In the genomic region with DNA sequence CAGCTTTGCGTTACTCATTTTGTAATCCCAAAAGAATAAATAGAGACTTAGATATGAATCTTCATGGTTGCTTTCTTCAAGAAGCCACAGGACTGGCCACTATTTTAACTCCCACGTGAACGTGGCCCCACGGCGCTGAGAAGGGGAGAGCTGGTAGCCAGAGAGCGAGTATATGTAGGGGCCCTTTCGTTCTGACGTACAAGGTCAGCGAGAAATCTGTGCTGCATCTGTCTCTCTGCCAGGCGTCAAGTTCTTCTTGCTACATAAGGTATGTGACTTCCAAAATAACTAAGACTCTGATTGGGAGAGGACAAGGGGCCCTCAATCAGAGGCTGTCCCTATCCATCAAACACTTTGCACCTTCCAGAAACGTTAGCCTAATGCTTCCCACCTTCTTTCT, we compare ENCODE assay signal across 23 cellular contexts.
"Had no signal": no experiment of that assay in that cellular context is flagged by ENCODE, and none has a peak within 500 bp of the region (broad histone marks: within the 10 kb centered on the region; RNA-seq: fewer than 3 reads in every experiment).

No MANE protein-coding gene starts in this region.

- H3K9me3 ChIP-seq: adrenal gland, breast epithelium had no signal

- H3K27ac ChIP-seq: adrenal gland, breast epithelium had no signal

- DNase-seq: activated B cell treated with CpG ODN at 0.5 μM for 24 hours; activated CD4-positive, alpha-beta T cell treated with anti-CD3 and anti-CD28 coated beads for 1 hour; activated CD4-positive, alpha-beta T cell treated with anti-CD3 and anti-CD28 coated beads, Interleukin-2, amount 10 ng/mL, durations not matched to agents 24 days and 14 days; activated CD4-positive, alpha-beta T cell treated with anti-CD3 and anti-CD28 coated beads, Interleukin-2, amount 50 U/mL, for 48 hours; activated effector memory CD4-positive, alpha-beta T cell treated with anti-CD3 and anti-CD28 coated beads, Interleukin-2, amount 50 U/mL, for 16 hours; activated naive CD4-positive, alpha-beta T cell treated with anti-CD3 and anti-CD28 coated beads, Interleukin-2, amount 10 ng/mL, durations not matched to agents 7 days and 5 days; activated naive CD8-positive, alpha-beta T cell treated with anti-CD3 and anti-CD28 coated beads, Interleukin-2, amount 10 ng/mL, durations not matched to agents 7 days and 5 days; activated T-cell treated with anti-CD3 and anti-CD28 coated beads, Interleukin-2, amount 50 U/mL, for 4 hours; adrenal gland; aorta; Karpas-422; MM.1S; NCI-H1105; NCI-H1436; NCI-H1694 treated with DMSO at 0.1 percent for 48 hours; NCI-H2029 treated with DMSO at 0.1 percent for 48 hours; NCI-H345; NCI-H510A treated with DMSO at 0.1 percent for 48 hours; NCI-H69; SIG-M5; T-helper 17 cell; T-helper 9 cell had no signal

- H3K4me3 Mint-ChIP-seq: activated B cell treated with CpG ODN at 0.5 μM for 24 hours; activated CD4-positive, alpha-beta T cell treated with anti-CD3 and anti-CD28 coated beads, Interleukin-2, amount 10 ng/mL, durations not matched to agents 24 days and 14 days; activated naive CD4-positive, alpha-beta T cell treated with anti-CD3 and anti-CD28 coated beads, Interleukin-2, amount 10 ng/mL, durations not matched to agents 7 days and 5 days; activated naive CD8-positive, alpha-beta T cell treated with anti-CD3 and anti-CD28 coated beads, Interleukin-2, amount 10 ng/mL, durations not matched to agents 7 days and 5 days; activated T-cell treated with anti-CD3 and anti-CD28 coated beads, Interleukin-2, amount 50 U/mL, for 4 hours; T-helper 17 cell had no signal

- H3K36me3 ChIP-seq: adrenal gland, breast epithelium had no signal

- H3K27me3 Mint-ChIP-seq: activated B cell treated with CpG ODN at 0.5 μM for 24 hours; activated CD4-positive, alpha-beta T cell treated with anti-CD3 and anti-CD28 coated beads, Interleukin-2, amount 10 ng/mL, durations not matched to agents 24 days and 14 days; activated naive CD4-positive, alpha-beta T cell treated with anti-CD3 and anti-CD28 coated beads, Interleukin-2, amount 10 ng/mL, durations not matched to agents 7 days and 5 days; activated naive CD8-positive, alpha-beta T cell treated with anti-CD3 and anti-CD28 coated beads, Interleukin-2, amount 10 ng/mL, durations not matched to agents 7 days and 5 days had no signal

- H3K4me1 Mint-ChIP-seq: activated B cell treated with CpG ODN at 0.5 μM for 24 hours; activated CD4-positive, alpha-beta T cell treated with anti-CD3 and anti-CD28 coated beads, Interleukin-2, amount 10 ng/mL, durations not matched to agents 24 days and 14 days; T-helper 17 cell had no signal

- H3K4me1 ChIP-seq: adrenal gland, breast epithelium had no signal

- H3K9me3 Mint-ChIP-seq: activated B cell treated with CpG ODN at 0.5 μM for 24 hours; activated CD4-positive, alpha-beta T cell treated with anti-CD3 and anti-CD28 coated beads, Interleukin-2, amount 10 ng/mL, durations not matched to agents 24 days and 14 days; activated naive CD4-positive, alpha-beta T cell treated with anti-CD3 and anti-CD28 coated beads, Interleukin-2, amount 10 ng/mL, durations not matched to agents 7 days and 5 days; activated naive CD8-positive, alpha-beta T cell treated with anti-CD3 and anti-CD28 coated beads, Interleukin-2, amount 10 ng/mL, durations not matched to agents 7 days and 5 days; activated T-cell treated with anti-CD3 and anti-CD28 coated beads, Interleukin-2, amount 50 U/mL, for 4 hours had no signal

- H3K36me3 Mint-ChIP-seq: activated naive CD4-positive, alpha-beta T cell treated with anti-CD3 and anti-CD28 coated beads, Interleukin-2, amount 10 ng/mL, durations not matched to agents 7 days and 5 days had no signal

- ATAC-seq: activated T-cell treated with anti-CD3 and anti-CD28 coated beads, Interleukin-2, amount 50 U/mL, for 4 hours; T-helper 17 cell had no signal

- H3K27ac Mint-ChIP-seq: activated B cell treated with CpG ODN at 0.5 μM for 24 hours; activated CD4-positive, alpha-beta T cell treated with anti-CD3 and anti-CD28 coated beads, Interleukin-2, amount 10 ng/mL, durations not matched to agents 24 days and 14 days; activated naive CD4-positive, alpha-beta T cell treated with anti-CD3 and anti-CD28 coated beads, Interleukin-2, amount 10 ng/mL, durations not matched to agents 7 days and 5 days; activated naive CD8-positive, alpha-beta T cell treated with anti-CD3 and anti-CD28 coated beads, Interleukin-2, amount 10 ng/mL, durations not matched to agents 7 days and 5 days; T-helper 17 cell had no signal

- H3K27me3 ChIP-seq: adrenal gland, breast epithelium had no signal

- H3K4me3 ChIP-seq: adrenal gland, breast epithelium had no signal
